Comparison of ENCODE assay signal across 8 cellular contexts in the genomic region with DNA sequence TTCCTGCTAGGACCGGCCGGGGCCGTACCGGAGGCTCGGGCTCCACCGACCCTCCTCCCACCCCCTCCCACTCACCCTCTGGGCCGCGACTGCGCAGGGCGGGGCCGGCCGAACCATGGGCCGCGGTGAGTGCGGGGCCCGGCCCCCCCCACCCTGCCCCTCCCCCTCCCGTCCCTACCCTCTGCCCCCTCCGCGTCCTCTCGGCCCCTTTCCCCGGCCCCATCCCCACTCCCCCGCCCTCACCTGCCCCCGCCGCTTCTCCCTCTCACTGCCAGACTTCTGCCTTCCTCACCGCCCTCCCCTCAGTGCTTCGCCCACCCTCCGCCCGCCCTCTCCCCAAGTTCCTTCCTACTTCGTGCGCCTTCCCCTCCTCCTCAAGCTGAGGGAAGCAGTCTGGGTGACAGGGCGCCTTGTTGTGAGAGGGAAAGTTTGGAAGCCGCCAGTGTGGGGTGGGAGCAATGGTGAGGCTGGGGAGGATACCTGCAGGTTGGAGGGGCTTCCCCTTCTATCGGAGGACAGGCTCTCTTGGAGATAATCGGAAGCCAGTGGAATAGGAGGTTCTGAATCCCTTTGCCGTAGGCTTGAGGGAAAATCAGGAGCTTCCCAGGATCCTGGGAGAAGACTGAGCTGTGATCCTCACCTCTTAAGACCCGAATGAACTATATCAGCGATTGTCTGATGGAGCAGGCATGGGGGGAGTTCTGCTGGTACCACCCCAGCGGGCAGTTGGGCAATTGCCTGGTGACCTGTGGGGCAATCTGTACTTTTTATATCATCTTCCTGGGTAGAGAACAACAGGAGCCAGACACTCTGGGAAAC. TPM values are rescaled to one million over a fixed set of nuclear protein-coding genes. Genes with fewer than 3 reads are reported as not detected.
DNase-seq lines count a peak whose midpoint lies in the region; ATAC-seq and TF ChIP-seq lines count a peak whose summit lies in the region.

No MANE protein-coding gene starts in this region.

- CTCF ChIA-PET in Caco-2 (lab: Charles Lee) (interaction anchor here (0.6 to 0.9 kb wide), 2 partner anchors 62 to 64 kb away, joined by 3 to 4 read pairs; partner anchors contain the start of gene GLI1), WTC11 (lab: Charles Lee) (interaction anchor here (0.9 to 2.3 kb wide), 4 partner anchors 60 to 213 kb away, joined by 3 to 8 read pairs (median 4); partner anchors contain the start of gene GLI1)

- H3K4me1 Mint-ChIP-seq in Caco-2 (ENCODE audit: low read depth, unreplicated experiment) (peaks cover 21% of the 10 kb centered on the region), WTC11 (peaks cover 42% of the 10 kb centered on the region), memory B cell (peaks cover 43% of the 10 kb centered on the region)

- peaks cover 6% of the 10 kb centered on the region for H3K36me3 ChIP-seq in Caco-2 (ENCODE audit: control insufficient read depth, insufficient read depth, low read length)
- peaks cover 31% of the 10 kb centered on the region for H3K36me3 ChIP-seq in effector memory CD4-positive, alpha-beta T cell (ENCODE audit: control insufficient read depth, insufficient read depth, low read length)

- H3K27ac Mint-ChIP-seq in Caco-2 (ENCODE audit: unreplicated experiment): peak overlapping the region; percentile 88
- peak overlapping the region; percentile 93 for H3K27ac Mint-ChIP-seq in WTC11
- H3K27ac Mint-ChIP-seq in memory B cell: peak overlapping the region; percentile 99

- peaks cover 33% of the 10 kb centered on the region for H3K4me1 ChIP-seq in Caco-2
- peaks cover 39% of the 10 kb centered on the region for H3K4me1 ChIP-seq in effector memory CD4-positive, alpha-beta T cell (ENCODE audit: control insufficient read depth, insufficient read depth, low read length, poor library complexity, severe bottlenecking)

- H3K4me3 Mint-ChIP-seq in Caco-2 (ENCODE audit: unreplicated experiment) (peak overlapping the region; percentile 86), WTC11 (peak overlapping the region; percentile 90), memory B cell (peak overlapping the region; percentile 91)

- POLR2A ChIA-PET in Caco-2 (lab: Charles Lee): interaction anchor here (0.6 to 1.0 kb wide), 3 partner anchors 24 to 395 kb away, joined by 3 to 7 read pairs (median 3); partner anchors contain the start of genes DCTN2 and LRP1
- POLR2A ChIA-PET in WTC11 (lab: Charles Lee): interaction anchor here (1.0 kb wide), 1 partner anchor 91 kb away, joined by 3 read pairs; no protein-coding TSS in a partner anchor

- DNase-seq in Caco-2 (peak in 1 of 2 experiments; percentile 77), M059J (ENCODE audit: low read depth) (peak; percentile 43), WTC11 (ENCODE audit: low spot score) (peak; percentile 72), memory B cell (ENCODE audit: low spot score in 2 of 2) (no peak), substantia nigra (lab: John Stamatoyannopoulos, UW) (peak in 37 of 49 donors; percentile 12 to 90 (median 51))
- peak in 2 of 3 donors; percentile 52 to 53 for DNase-seq in effector memory CD4-positive, alpha-beta T cell
- no peak for DNase-seq in NK-92 treated with Interleukin-12 subunit alpha and Interleukin-12 subunit beta, amount 100 ng/mL, for 24 hours (lab: John Stamatoyannopoulos, UW)

- H3K27me3 Mint-ChIP-seq in Caco-2 (ENCODE audit: insufficient read depth, unreplicated experiment): no peaks in the 10 kb centered on the region
- H3K27me3 Mint-ChIP-seq in WTC11 (ENCODE audit: low read depth): peaks cover 3% of the 10 kb centered on the region; the same call in 1 of the 2 replicates
- H3K27me3 Mint-ChIP-seq in memory B cell: no peaks in the 10 kb centered on the region

- peak overlapping the region; percentile 72 for H3K4me3 ChIP-seq in Caco-2 (ENCODE audit: low read depth, low read length)
- H3K4me3 ChIP-seq in effector memory CD4-positive, alpha-beta T cell (ENCODE audit: insufficient read depth, low read depth, low read length, poor library complexity, severe bottlenecking): peak overlapping the region; percentile 44

- H3K9me3 Mint-ChIP-seq in Caco-2 (ENCODE audit: unreplicated experiment) (no peaks in the 10 kb centered on the region), WTC11 (no peaks in the 10 kb centered on the region), memory B cell (no peaks in the 10 kb centered on the region)

- intact Hi-C loops in Caco-2 (cut with micrococcal nuclease; ENCODE audit: unreplicated experiment): loop anchor here (2.0 to 5.0 kb wide), 3 partner anchors 24 to 204 kb away; partner anchors contain the start of gene DCTN2

- H3K27ac ChIP-seq in effector memory CD4-positive, alpha-beta T cell (ENCODE audit: insufficient read depth, low read length, poor library complexity, severe bottlenecking): peak overlapping the region; percentile 89
- peak overlapping the region; percentile 100 for H3K27ac ChIP-seq in substantia nigra (ENCODE audit: low read depth, low read length, poor library complexity, severe bottlenecking)

- ATAC-seq in WTC11 (peak; percentile 0; the same call in 1 of the 2 replicates), memory B cell (ENCODE audit: low read depth) (no peak), HG02588 (IDR thresholded peaks at IDR 0.05; ENCODE audit: unreplicated experiment) (no peak)

- H3K9me3 ChIP-seq in Caco-2: no peaks in the 10 kb centered on the region
- no peaks in the 10 kb centered on the region for H3K9me3 ChIP-seq in effector memory CD4-positive, alpha-beta T cell (ENCODE audit: control insufficient read depth, low read length)

- H3K27me3 ChIP-seq in Caco-2 (replicated peaks; ENCODE audit: control insufficient read depth, insufficient read depth, low read length): no peaks in the 10 kb centered on the region
- no peaks in the 10 kb centered on the region for H3K27me3 ChIP-seq in effector memory CD4-positive, alpha-beta T cell (replicated peaks; ENCODE audit: control insufficient read depth, insufficient read depth, low read length, poor library complexity, severe bottlenecking)

- H3K36me3 Mint-ChIP-seq in Caco-2 (ENCODE audit: insufficient read depth, unreplicated experiment) (peaks cover 75% of the 10 kb centered on the region), WTC11 (peaks cover 10% of the 10 kb centered on the region), memory B cell (peaks cover 8% of the 10 kb centered on the region)

- BruUV-seq in Caco-2 (replicated peaks; lab: Mats Ljungman, UMichigan): TSS peak; percentile 25

- TF ChIP-seq CTCF in Caco-2 (IDR thresholded peaks at IDR 0.05; ENCODE audit: insufficient read depth in 1 of 2, low read depth in 1 of 2, low read length in 1 of 2, severe bottlenecking in 1 of 2, unreplicated experiment in 1 of 2) (no peak), WTC11 (IDR thresholded peaks at IDR 0.05) (no peak)

TF ChIP-seq in WTC11, 78 proteins besides CTCF, POLR2A, EP300 and RAD21 (continues in another document):
- TF ChIP-seq, protein P1, sequence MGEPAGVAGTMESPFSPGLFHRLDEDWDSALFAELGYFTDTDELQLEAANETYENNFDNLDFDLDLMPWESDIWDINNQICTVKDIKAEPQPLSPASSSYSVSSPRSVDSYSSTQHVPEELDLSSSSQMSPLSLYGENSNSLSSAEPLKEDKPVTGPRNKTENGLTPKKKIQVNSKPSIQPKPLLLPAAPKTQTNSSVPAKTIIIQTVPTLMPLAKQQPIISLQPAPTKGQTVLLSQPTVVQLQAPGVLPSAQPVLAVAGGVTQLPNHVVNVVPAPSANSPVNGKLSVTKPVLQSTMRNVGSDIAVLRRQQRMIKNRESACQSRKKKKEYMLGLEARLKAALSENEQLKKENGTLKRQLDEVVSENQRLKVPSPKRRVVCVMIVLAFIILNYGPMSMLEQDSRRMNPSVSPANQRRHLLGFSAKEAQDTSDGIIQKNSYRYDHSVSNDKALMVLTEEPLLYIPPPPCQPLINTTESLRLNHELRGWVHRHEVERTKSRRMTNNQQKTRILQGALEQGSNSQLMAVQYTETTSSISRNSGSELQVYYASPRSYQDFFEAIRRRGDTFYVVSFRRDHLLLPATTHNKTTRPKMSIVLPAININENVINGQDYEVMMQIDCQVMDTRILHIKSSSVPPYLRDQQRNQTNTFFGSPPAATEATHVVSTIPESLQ (CRISPR knock-in tag; IDR thresholded peaks at IDR 0.05): no peak
- TF ChIP-seq ZNF416 (CRISPR knock-in tag; IDR thresholded peaks at IDR 0.05): no peak

RNA-seq across cellular contexts. Expression of gene MBD6, which starts 0.5 kb away (rescaled TPM):
- total RNA-seq in Caco-2 (2022) (82.2 and 105 TPM in 2 replicates), WTC11 (2021) (46.3 to 59.4 TPM (median 56.2 TPM) in 3 replicates)
- 5.0 and 18.2 TPM in 2 replicates for total RNA-seq in M059J (2014; rRNA removed; shearing (Covaris generic))

RNA-seq across cellular contexts. Expression of gene DDIT3, which starts 2.8 kb away (rescaled TPM):
- total RNA-seq in Caco-2 (2022) (62.7 and 79.2 TPM in 2 replicates), WTC11 (2021) (3.4 to 5.3 TPM (median 3.9 TPM) in 3 replicates)
- total RNA-seq in M059J (2014; rRNA removed; shearing (Covaris generic)): 39.3 and 45.9 TPM in 2 replicates

RNA-seq across cellular contexts. Expression of gene DCTN2, which starts 23.9 kb away (rescaled TPM):
- total RNA-seq in Caco-2 (2022) (89.4 and 94.4 TPM in 2 replicates), WTC11 (2021) (93.5 to 94.4 TPM (median 94.4 TPM) in 3 replicates)
- total RNA-seq in M059J (2014; rRNA removed; shearing (Covaris generic)): 97.9 and 119 TPM in 2 replicates

RNA-seq across cellular contexts. Expression of gene KIF5A, which starts 26.7 kb away (rescaled TPM):
- total RNA-seq in Caco-2 (2022) (0.05 TPM in 1 of 2 replicates, not detected in the other), WTC11 (2021) (15.9 to 17.9 TPM (median 16.1 TPM) in 3 replicates)
- 0.30 and 0.37 TPM in 2 replicates for total RNA-seq in M059J (2014; rRNA removed; shearing (Covaris generic))

RNA-seq across cellular contexts. Expression of gene MARS1, which starts 35.2 kb away (rescaled TPM):
- total RNA-seq in Caco-2 (2022) (515 and 583 TPM in 2 replicates), WTC11 (2021) (283 to 367 TPM (median 314 TPM) in 3 replicates)
- 68.9 and 99.8 TPM in 2 replicates for total RNA-seq in M059J (2014; rRNA removed; shearing (Covaris generic))

Comparison
In these comparisons a context has a peak if more than half of its experiments do, and no peak if none do; other contexts are left out.
1. DNase-seq: peak in M059J (single experiment), WTC11 (single experiment), effector memory CD4-positive, alpha-beta T cell (2 of 3) and substantia nigra (37 of 49); none in memory B cell (0 of 2) and NK-92 treated with Interleukin-12 subunit alpha and Interleukin-12 subunit beta, amount 100 ng/mL, for 24 hours (single experiment).
2. Peak in every context shown above with its lines, with median percentiles within 50 percentile points of each other: H3K27ac Mint-ChIP-seq and H3K4me3 Mint-ChIP-seq.